In genomic region chr13:51803422-51804294, GRCh38 we compare ENCODE assay signal across 8 cellular contexts. TPM values are rescaled to one million over a fixed set of nuclear protein-coding genes. Genes with fewer than 3 reads are reported as not detected.
A peak's percentile ranks its signal among the peaks of the same experiment; 100 is the strongest.
DNase-seq lines count a peak whose midpoint lies in the region; ATAC-seq and TF ChIP-seq lines count a peak whose summit lies in the region.

DHRS12 (minus strand) TSS chr13:51804163; CDS start chr13:51799659, 4,504 bp downstream.

- peaks cover 5% of the 10 kb centered on the region for H3K36me3 Mint-ChIP-seq in T-cell

- WGBS in psoas muscle, 3 donors = 0 to 1% (median 0%) methylated on average over 66 to 91 of the region's 91 CpGs
- under 1% methylated on average over 91 of the region's 91 CpGs for WGBS in urinary bladder

- H3K4me1 Mint-ChIP-seq in T-cell = peaks cover 57 to 62% (median 59%) of the 10 kb centered on the region in 3 donors

- intact Hi-C loops in left ventricle myocardium inferior (cut with micrococcal nuclease) (no loop called here), psoas muscle (cut with DNase I) (loop anchor here (2.0 to 10.0 kb wide), 5 partner anchors 219 to 851 kb away; partner anchors contain the start of genes INTS6 (in 2 of the 2), WDFY2 (in 2 of the 2) and SUGT1 (in 1 of the 2))

- H3K36me3 ChIP-seq in left ventricle myocardium inferior (peaks cover 5% of the 10 kb centered on the region), psoas muscle (ENCODE audit: insufficient read depth in 1 of 2, low read depth in 1 of 2) (peaks cover 0 to under 1% of the 10 kb centered on the region in 2 donors), urinary bladder (ENCODE audit: insufficient read depth) (no peaks in the 10 kb centered on the region)

- TF ChIP-seq CTCF in GM12874 (IDR thresholded peaks at IDR 0.05; ENCODE audit: insufficient read depth, low read depth, low read length) = peak; percentile 15; the same call in 1 of the 2 replicates
- TF ChIP-seq CTCF in left ventricle myocardium inferior (IDR thresholded peaks at IDR 0.05; ENCODE audit: borderline replicate concordance) = peak; percentile 9
- TF ChIP-seq CTCF in psoas muscle (IDR thresholded peaks at IDR 0.05) = no peak

- peak; percentile 65 for DNase-seq in NCI-H1092 (lab: John Stamatoyannopoulos, UW)
- DNase-seq in T-cell = peak; percentile 78 to 90 (median 84)
- peak; percentile 55 for DNase-seq in amniotic stem cell (lab: John Stamatoyannopoulos, UW)
- DNase-seq in left ventricle myocardium inferior = peak; percentile 93
- DNase-seq in psoas muscle = peak; percentile 89 to 94

- peaks cover 67% of the 10 kb centered on the region for H3K4me1 ChIP-seq in left ventricle myocardium inferior
- peaks cover 26% of the 10 kb centered on the region for H3K4me1 ChIP-seq in psoas muscle
- H3K4me1 ChIP-seq in urinary bladder (ENCODE audit: insufficient read depth) = no peaks in the 10 kb centered on the region

- H3K27ac Mint-ChIP-seq in T-cell = peak within 1 kb of the TSS; percentile 99

- H3K27ac ChIP-seq in left ventricle myocardium inferior (replicated peaks) (peak within 1 kb of the TSS; percentile 100), psoas muscle (peak within 1 kb of the TSS; percentile 100), urinary bladder (ENCODE audit: low read depth) (peak within 1 kb of the TSS; percentile 100)

- H3K4me3 ChIP-seq in left ventricle myocardium inferior (peak within 1 kb of the TSS; percentile 89), psoas muscle (peak within 1 kb of the TSS; percentile 95), urinary bladder (ENCODE audit: low read depth, low read length) (peak within 1 kb of the TSS; percentile 72)

- H3K9me3 Mint-ChIP-seq in T-cell = no peaks in the 10 kb centered on the region

- H3K27me3 ChIP-seq in left ventricle myocardium inferior (ENCODE audit: low read depth) (no peaks in the 10 kb centered on the region), psoas muscle (ENCODE audit: insufficient read depth in 3 of 3, low read length in 2 of 3) (no peaks in the 10 kb centered on the region)

- peak within 1 kb of the TSS; percentile 88 to 94 (median 91) for H3K4me3 Mint-ChIP-seq in T-cell

- ATAC-seq in HG02571 (IDR thresholded peaks at IDR 0.05; ENCODE audit: unreplicated experiment) = peak; percentile 86
- peak; percentile 76 to 91 (median 86) for ATAC-seq in T-cell (replicated peaks in 1 of 4)
- ATAC-seq in psoas muscle = peak; percentile 90 to 91 (median 90)

- CTCF ChIA-PET in T-cell (lab: Charles Lee) = interaction anchor here (1.0 to 1.6 kb wide), 3 partner anchors 12 to 339 kb away, joined by 3 to 4 read pairs (median 3); no protein-coding TSS in a partner anchor

- H3K9me3 ChIP-seq in left ventricle myocardium inferior (replicated peaks) = no peaks in the 10 kb centered on the region
- H3K9me3 ChIP-seq in psoas muscle = no peaks in the 10 kb centered on the region

- no peaks in the 10 kb centered on the region for H3K27me3 Mint-ChIP-seq in T-cell

- POLR2A ChIA-PET in T-cell (lab: Charles Lee) = interaction anchor here in 1 of 2 donors (1.0 to 2.4 kb wide), 5 partner anchors 22 to 360 kb away, joined by 5 to 31 read pairs (median 12); partner anchors contain the start of gene INTS6

RNA-seq across cellular contexts. Expression of gene DHRS12, which starts in this region (rescaled TPM):
- total RNA-seq in T-cell (10 to 100 TPM; 18.1 to 27.8 (median 21.7) TPM), left ventricle myocardium inferior (10.3 TPM), psoas muscle (10 to 100 TPM in 1 of 4 donors, 1 to 10 TPM in 3; 4.1 to 10.1 (median 6.9) TPM), urinary bladder (6.4 TPM)
- polyA plus RNA-seq in psoas muscle (1 to 10 TPM; 3.4 to 4.9 (median 3.4) TPM), urinary bladder (16.8 TPM)

Comparison
In these comparisons a context has a peak if more than half of its experiments do, and no peak if none do; other contexts are left out.
1. Peak in every context shown above with its lines: DNase-seq, ATAC-seq, H3K4me3 ChIP-seq and H3K27ac ChIP-seq.